ENCODE assay signal across 11 cellular contexts in the genomic region with DNA sequence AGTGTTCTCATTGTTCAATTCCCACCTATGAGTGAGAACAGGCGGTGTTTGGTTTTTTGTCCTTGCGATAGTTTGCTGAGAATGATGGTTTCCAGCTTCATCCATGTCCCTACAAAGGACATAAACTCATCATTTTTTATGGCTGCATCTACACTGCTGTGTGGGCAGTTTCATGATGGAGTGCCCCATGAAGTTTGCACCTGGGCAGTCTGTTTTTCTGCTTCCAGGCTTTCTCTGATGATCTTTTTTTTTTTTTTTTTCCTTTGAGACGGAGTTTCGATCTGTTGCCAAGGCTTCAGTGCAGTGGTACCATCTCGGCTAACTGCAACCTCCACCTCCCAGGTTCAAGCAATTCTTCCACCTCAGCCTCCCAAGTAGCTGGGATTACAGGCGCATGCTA. TPM values are rescaled to one million over a fixed set of nuclear protein-coding genes. Genes with fewer than 3 reads are reported as not detected.
DNase-seq lines count a peak whose midpoint lies in the region; ATAC-seq and TF ChIP-seq lines count a peak whose summit lies in the region.
"Not testable (repeated sequence)": the region's sequence is repeated elsewhere in the genome, so short reads cannot be mapped to it uniquely, and the experiment has no call there.
"Had no signal": no experiment of that assay in that cellular context is flagged by ENCODE, and none has a peak within 500 bp of the region (broad histone marks: within the 10 kb centered on the region; RNA-seq: fewer than 3 reads in every experiment).

No MANE protein-coding gene starts in this region.

- H3K4me3 ChIP-seq in Caco-2 (ENCODE audit: low read depth, low read length); IMR-90 (ENCODE audit: insufficient read depth, low read depth, low read length); mammary epithelial cell (replicated peaks in 1 of 3; ENCODE audit: insufficient read depth in 1 of 3, low read depth in 2 of 3, low read length in 3 of 3); mucosa of rectum (ENCODE audit: low read length in 2 of 2); suprapubic skin: not testable (repeated sequence)

- H3K9me1 ChIP-seq in IMR-90 (ENCODE audit: insufficient read depth, low read length) = not testable (repeated sequence)

- not testable (repeated sequence) for H4K91ac ChIP-seq in IMR-90 (ENCODE audit: insufficient read depth, low read depth, low read length)

- not testable (repeated sequence) for TF ChIP-seq POLR2A in IMR-90 (IDR thresholded peaks at IDR 0.05; ENCODE audit: low read depth, low read length); suprapubic skin (IDR thresholded peaks at IDR 0.05)

- CTCF ChIA-PET in Caco-2 (lab: Charles Lee); IMR-90 (lab: Yijun Ruan, JAX): not testable (repeated sequence)
- CTCF ChIA-PET in RWPE1 (lab: Yijun Ruan, JAX) (interaction anchor here (1.5 kb wide), 1 partner anchor 48 kb away, joined by 3 read pairs; no protein-coding TSS in a partner anchor), mammary epithelial cell (lab: Charles Lee; ENCODE audit: low non-redundant PET) (interaction anchor here (0.5 kb wide), 1 partner anchor 44 kb away, joined by 3 read pairs; no protein-coding TSS in a partner anchor)

- H3K4me3 Mint-ChIP-seq in Caco-2 (ENCODE audit: unreplicated experiment) = not testable (repeated sequence)

- not testable (repeated sequence) for H4K20me1 ChIP-seq in IMR-90 (ENCODE audit: insufficient read depth, low read length); mammary epithelial cell (ENCODE audit: insufficient read depth, low read length)

- H4K8ac ChIP-seq in IMR-90 (ENCODE audit: low read depth in 2 of 2, low read length in 2 of 2) = not testable (repeated sequence)

- not testable (repeated sequence) for H3K36me3 ChIP-seq in Caco-2 (ENCODE audit: control insufficient read depth, insufficient read depth, low read length); IMR-90 (ENCODE audit: control insufficient read depth, insufficient read depth, low read length); mammary epithelial cell (ENCODE audit: insufficient read depth, low read length); mucosa of rectum (ENCODE audit: control insufficient read depth in 2 of 2, insufficient read depth in 2 of 2, low read length in 2 of 2); suprapubic skin

- H2AFZ ChIP-seq in IMR-90 (replicated peaks; ENCODE audit: low read length, poor library complexity); mammary epithelial cell (ENCODE audit: low read depth, low read length): not testable (repeated sequence)

- H3K79me2 ChIP-seq in mammary epithelial cell (ENCODE audit: insufficient read depth, low read length) = not testable (repeated sequence)

- peaks cover 41% of the 10 kb centered on the region for H3K4me1 ChIP-seq in Caco-2
- not testable (repeated sequence) for H3K4me1 ChIP-seq in IMR-90 (ENCODE audit: control insufficient read depth, insufficient read depth, low read length)
- peaks cover 22% of the 10 kb centered on the region for H3K4me1 ChIP-seq in mammary epithelial cell (ENCODE audit: insufficient read depth, low read length)
- peaks cover 20% of the 10 kb centered on the region for H3K4me1 ChIP-seq in foreskin keratinocyte
- H3K4me1 ChIP-seq in mucosa of rectum (ENCODE audit: control insufficient read depth in 2 of 2, insufficient read depth in 2 of 2, low read length in 2 of 2) = peaks cover 6 to 20% of the 10 kb centered on the region in 2 donors
- H3K4me1 ChIP-seq in suprapubic skin = peaks cover 44% of the 10 kb centered on the region

- H3K4me2 ChIP-seq in IMR-90 (ENCODE audit: low read depth, low read length); mammary epithelial cell (ENCODE audit: insufficient read depth, low read depth, low read length): not testable (repeated sequence)

- not testable (repeated sequence) for H3K36me3 Mint-ChIP-seq in Caco-2 (ENCODE audit: insufficient read depth, unreplicated experiment)

- not testable (repeated sequence) for H2AK5ac ChIP-seq in IMR-90 (ENCODE audit: low read depth, low read length)

- dilution Hi-C loops in IMR-90 (cut with HindIII; ENCODE audit: low sequenced_read_pairs, unreplicated experiment); mammary epithelial cell (cut with HindIII; ENCODE audit: low sequenced_read_pairs): not testable (repeated sequence)

- not testable (repeated sequence) for H3K23ac ChIP-seq in IMR-90 (ENCODE audit: low read depth, low read length)

- not testable (repeated sequence) for TF ChIP-seq RAD21 in IMR-90 (IDR thresholded peaks at IDR 0.05; ENCODE audit: low read length)

- H3K14ac ChIP-seq in IMR-90 (replicated peaks; ENCODE audit: low read depth, low read length) = not testable (repeated sequence)

- 88% methylated on average over 3 of the region's 6 CpGs; no CpG with 5 or more reads in 1 of the 2 experiments for WGBS in IMR-90 (ENCODE audit: extremely low coverage in 2 of 2, insufficient read length in 1 of 2), 2 experiments
- WGBS in mammary epithelial cell (ENCODE audit: low coverage, missing lambda C conversion rate) = 89% methylated on average over 3 of the region's 6 CpGs
- 78% methylated on average over 6 of the region's 6 CpGs for WGBS in suprapubic skin

- H3K18ac ChIP-seq in IMR-90 (ENCODE audit: low read depth, low read length) = not testable (repeated sequence)

- TF ChIP-seq EP300 in suprapubic skin (IDR thresholded peaks at IDR 0.05) = not testable (repeated sequence)

- H2BK15ac ChIP-seq in IMR-90 (ENCODE audit: low read depth, low read length) = not testable (repeated sequence)

- not testable (repeated sequence) for H3K27me3 Mint-ChIP-seq in Caco-2 (ENCODE audit: insufficient read depth, unreplicated experiment)

- not testable (repeated sequence) for H3K79me1 ChIP-seq in IMR-90 (ENCODE audit: low read depth in 1 of 2, low read length in 2 of 2)

- not testable (repeated sequence) for BruUV-seq in Caco-2 (replicated peaks; lab: Mats Ljungman, UMichigan); IMR-90 (replicated peaks; lab: Mats Ljungman, UMichigan); mammary epithelial cell (replicated peaks; lab: Mats Ljungman, UMichigan)

- H3K27me3 ChIP-seq in Caco-2 (replicated peaks; ENCODE audit: control insufficient read depth, insufficient read depth, low read length); IMR-90 (ENCODE audit: control insufficient read depth, insufficient read depth, low read length); mammary epithelial cell (ENCODE audit: insufficient read depth, low read length); foreskin keratinocyte; mucosa of rectum (ENCODE audit: control insufficient read depth in 2 of 2, insufficient read depth in 2 of 2, low read length in 2 of 2); suprapubic skin: not testable (repeated sequence)

- H2BK5ac ChIP-seq in IMR-90 (ENCODE audit: low read depth, low read length, poor library complexity, severe bottlenecking) = not testable (repeated sequence)

- H2AK9ac ChIP-seq in IMR-90 (replicated peaks; ENCODE audit: low read depth, low read length, poor library complexity) = not testable (repeated sequence)

- POLR2A ChIA-PET in Caco-2 (lab: Charles Lee); IMR-90 (lab: Charles Lee; ENCODE audit: unreplicated experiment): not testable (repeated sequence)
- POLR2A ChIA-PET in RWPE1 (lab: Yijun Ruan, JAX; ENCODE audit: low non-redundant PET) = interaction anchor here (0.6 kb wide), 1 partner anchor 71 kb away, joined by 3 read pairs; no protein-coding TSS in a partner anchor

- peaks cover 34% of the 10 kb centered on the region for H3K4me1 Mint-ChIP-seq in Caco-2 (ENCODE audit: low read depth, unreplicated experiment)

- ATAC-seq in IMR-90 (ENCODE audit: low read depth); foreskin keratinocyte: not testable (repeated sequence)

- in situ Hi-C loops in IMR-90 (cut with MboI; ENCODE audit: low sequenced_read_pairs); mammary epithelial cell (cut with MboI; ENCODE audit: low sequenced_read_pairs in 2 of 2): not testable (repeated sequence)

- H4K5ac ChIP-seq in IMR-90 (ENCODE audit: low read depth, low read length) = not testable (repeated sequence)

- H2BK20ac ChIP-seq in IMR-90 (ENCODE audit: low read depth, low read length) = not testable (repeated sequence)

- H3K27ac ChIP-seq in IMR-90 (ENCODE audit: insufficient read depth, low read length) (peak overlapping the region; percentile 65; the same call in 1 of the 2 replicates), RWPE1 (peak overlapping the region; percentile 96), mammary epithelial cell (ENCODE audit: insufficient read depth, low read depth, low read length) (peak overlapping the region; percentile 29), foreskin keratinocyte (peak overlapping the region; percentile 8), mucosa of rectum (ENCODE audit: low read depth in 2 of 2, low read length in 2 of 2) (peak overlapping the region; percentile 76 to 81), suprapubic skin (peak overlapping the region; percentile 62)

- not testable (repeated sequence) for H3K4ac ChIP-seq in IMR-90 (ENCODE audit: low read depth, low read length)

- not testable (repeated sequence) for H3K9me3 ChIP-seq in Caco-2; IMR-90 (ENCODE audit: control insufficient read depth, insufficient read depth, low read length); mammary epithelial cell (replicated peaks; ENCODE audit: insufficient read depth, low read length); mucosa of rectum (ENCODE audit: control insufficient read depth in 2 of 2, low read length in 2 of 2); suprapubic skin

- intact Hi-C loops in Caco-2 (cut with micrococcal nuclease; ENCODE audit: unreplicated experiment); IMR-90 (cut with micrococcal nuclease): not testable (repeated sequence)
- intact Hi-C loops in mammary epithelial cell (cut with micrococcal nuclease) = loop anchor here (1.0 to 5.0 kb wide), 3 partner anchors 16 to 46 kb away; no protein-coding TSS in a partner anchor

- not testable (repeated sequence) for TF ChIP-seq CTCF in Caco-2 (IDR thresholded peaks at IDR 0.05; ENCODE audit: insufficient read depth in 1 of 2, low read depth in 1 of 2, low read length in 1 of 2, severe bottlenecking in 1 of 2, unreplicated experiment in 1 of 2); IMR-90 (conservative IDR thresholded peaks at IDR 0.05; ENCODE audit: low read depth, low read length); RWPE1 (conservative IDR thresholded peaks at IDR 0.05; ENCODE audit: low read depth); mammary epithelial cell (conservative IDR thresholded peaks at IDR 0.05 in 1 of 2, IDR thresholded peaks at IDR 0.05 in 1 of 2; ENCODE audit: extremely low read depth in 1 of 2, insufficient read depth in 1 of 2, low read depth in 1 of 2, low read length in 2 of 2); foreskin keratinocyte (conservative IDR thresholded peaks at IDR 0.05); suprapubic skin (IDR thresholded peaks at IDR 0.05)

- not testable (repeated sequence) for H2BK120ac ChIP-seq in IMR-90 (ENCODE audit: low read depth, low read length)

- DNase-seq in Caco-2; IMR-90; RWPE1 (ENCODE audit: low spot score); mammary epithelial cell; foreskin keratinocyte; suprapubic skin (ENCODE audit: low spot score in 2 of 2): not testable (repeated sequence)

- H3K56ac ChIP-seq in IMR-90 (ENCODE audit: extremely low read depth, insufficient read depth, low read length) = not testable (repeated sequence)

- peak overlapping the region; percentile 93 for H3K27ac Mint-ChIP-seq in Caco-2 (ENCODE audit: unreplicated experiment)

- H3K9me3 Mint-ChIP-seq in Caco-2 (ENCODE audit: unreplicated experiment) = peaks cover 10% of the 10 kb centered on the region

- H3K9ac ChIP-seq in IMR-90 (ENCODE audit: low read depth, low read length); mammary epithelial cell (ENCODE audit: insufficient read depth, low read length); mucosa of rectum (ENCODE audit: low read depth in 1 of 2, low read length in 2 of 2): not testable (repeated sequence)

RNA-seq across cellular contexts. Expression of a gene that starts 6.2 kb away (rescaled TPM):
- 0.36 TPM in 1 of 2 replicates, not detected in the other for total RNA-seq in Caco-2 (2022)
- total RNA-seq in IMR-90 (2012; rRNA removed) = 0.18 and 0.28 TPM in 2 replicates
- 0.27 and 0.67 TPM in 2 replicates for polyA plus RNA-seq in IMR-90 (2012; rRNA removed)
- polyA plus RNA-seq in IMR-90 (2012; cell fraction: cytosol; rRNA removed) = 0.14 and 0.19 TPM in 2 replicates
- polyA plus RNA-seq in IMR-90 (2012; cell fraction: nucleus; rRNA removed; ENCODE audit: low replicate concordance) = 0.07 TPM in 1 of 2 replicates, not detected in the other
- not detected for total RNA-seq in mammary epithelial cell
- polyA plus RNA-seq in mammary epithelial cell = 0.15 TPM
- polyA minus RNA-seq in mammary epithelial cell = not detected
- total RNA-seq in foreskin keratinocyte = 0.44 and 0.63 TPM in 2 replicates
- polyA plus RNA-seq in foreskin keratinocyte = 0.40 and 0.72 TPM in 2 replicates
- total RNA-seq in suprapubic skin = not detected
- total RNA-seq: Calu3; CD4-positive, CD25-positive, alpha-beta regulatory T cell; Daoy; H4 had no signal
- polyA plus RNA-seq: CD4-positive, CD25-positive, alpha-beta regulatory T cell had no signal

RNA-seq across cellular contexts. Expression of a gene that starts 14.8 kb away (rescaled TPM):
- total RNA-seq in Caco-2 (2022) = 19.6 and 21.2 TPM in 2 replicates
- not detected in 2 replicates for total RNA-seq in IMR-90 (2012; rRNA removed)
- polyA plus RNA-seq in IMR-90 (2012; rRNA removed) = 0.05 and 0.07 TPM in 2 replicates
- polyA plus RNA-seq in IMR-90 (2012; cell fraction: cytosol; rRNA removed) = 0.02 and 0.05 TPM in 2 replicates
- polyA plus RNA-seq in IMR-90 (2012; cell fraction: nucleus; rRNA removed; ENCODE audit: low replicate concordance) = 0.07 and 0.29 TPM in 2 replicates
- total RNA-seq in mammary epithelial cell = 10 to 100 TPM in 1 of 2 donors, 1 to 10 TPM in 1; 1.2 to 21.9 TPM
- 8.3 TPM for polyA plus RNA-seq in mammary epithelial cell
- 19.1 TPM for polyA minus RNA-seq in mammary epithelial cell
- 9.7 and 11.9 TPM in 2 replicates for total RNA-seq in foreskin keratinocyte
- 9.3 and 11.8 TPM in 2 replicates for polyA plus RNA-seq in foreskin keratinocyte
- 10 to 100 TPM; 26.1 to 44.1 (median 28.4) TPM for total RNA-seq in suprapubic skin
- total RNA-seq: CD4-positive, CD25-positive, alpha-beta regulatory T cell had no signal

RNA-seq across cellular contexts. Expression of a gene that starts 34.9 kb away (rescaled TPM):
- 518 and 531 TPM in 2 replicates for total RNA-seq in Caco-2 (2022)
- 365 and 440 TPM in 2 replicates for total RNA-seq in IMR-90 (2012; rRNA removed)
- polyA plus RNA-seq in IMR-90 (2012; rRNA removed) = 634 and 646 TPM in 2 replicates
- 328 and 686 TPM in 2 replicates for polyA plus RNA-seq in IMR-90 (2012; cell fraction: cytosol; rRNA removed)
- 327 and 351 TPM in 2 replicates for polyA plus RNA-seq in IMR-90 (2012; cell fraction: nucleus; rRNA removed; ENCODE audit: low replicate concordance)
- 100 to 1,000 TPM; 178 to 454 TPM for total RNA-seq in mammary epithelial cell
- 748 TPM for polyA plus RNA-seq in mammary epithelial cell
- 594 TPM for polyA minus RNA-seq in mammary epithelial cell
- 462 and 520 TPM in 2 replicates for total RNA-seq in foreskin keratinocyte
- 928 and 982 TPM in 2 replicates for polyA plus RNA-seq in foreskin keratinocyte
- 100 to 1,000 TPM; 281 to 427 (median 338) TPM for total RNA-seq in suprapubic skin

Comparison
In these comparisons a context has a peak if more than half of its experiments do, and no peak if none do; other contexts are left out.
1. H3K27ac ChIP-seq: peak in every context shown above with its lines; median percentile 96 in RWPE1; 78 in mucosa of rectum; 65 in IMR-90; 62 in suprapubic skin; 29 in mammary epithelial cell; 8 in foreskin keratinocyte.